2 cellular contexts compared by ENCODE assay signal in genomic region chr13:95523598-95523997, GRCh38.
A peak's percentile ranks its signal among the peaks of the same experiment; 100 is the strongest.
TF ChIP-seq lines count a peak whose summit lies in the region.

No MANE protein-coding gene starts in this region.

TF ChIP-seq in K562, 482 proteins besides CTCF, POLR2A, EP300 and RAD21:
- TF ChIP-seq MEIS2 (IDR thresholded peaks at IDR 0.05; ENCODE audit: partially characterized antibody) (peak; percentile 65), ZZZ3 (IDR thresholded peaks at IDR 0.05) (no peak), PBX2 (CRISPR knock-in tag; IDR thresholded peaks at IDR 0.05; ENCODE audit: low read depth) (no peak), PBX2 (tag; conservative IDR thresholded peaks at IDR 0.05; ENCODE audit: low read depth) (peak; percentile 71)

TF ChIP-seq in H1, 55 proteins besides CTCF, POLR2A, EP300 and RAD21:
- TF ChIP-seq EZH2 (IDR thresholded peaks at IDR 0.05; ENCODE audit: low read depth, low read length, severe bottlenecking) (no peak), EGR1 (IDR thresholded peaks at IDR 0.05; ENCODE audit: borderline replicate concordance, low read depth, low read length) (no peak), CHD1 (IDR thresholded peaks at IDR 0.05; ENCODE audit: low read depth, low read length) (no peak), JUN (IDR thresholded peaks at IDR 0.05; ENCODE audit: low read depth, low read length) (no peak), RXRA (IDR thresholded peaks at IDR 0.05; ENCODE audit: insufficient read depth, low read depth, low read length) (no peak), GTF2F1 (IDR thresholded peaks at IDR 0.05; ENCODE audit: borderline replicate concordance, low read depth, low read length) (no peak), POLR2AphosphoS5 (IDR thresholded peaks at IDR 0.05; ENCODE audit: low read depth, low read length) (no peak), TAF1 (IDR thresholded peaks at IDR 0.05; ENCODE audit: low read depth, low read length) (no peak), RNF2 (IDR thresholded peaks at IDR 0.05; ENCODE audit: borderline replicate concordance, low read depth, low read length, missing control alignments, poor library complexity, severe bottlenecking) (no peak), NANOG (IDR thresholded peaks at IDR 0.05; ENCODE audit: insufficient read depth, low read depth, low read length, poor library complexity, severe bottlenecking) (no peak), KDM1A (IDR thresholded peaks at IDR 0.05; ENCODE audit: borderline replicate concordance, low read length) (no peak), SAP30 (IDR thresholded peaks at IDR 0.05; ENCODE audit: insufficient read depth, insufficient replicate concordance, low read length) (no peak), SP1 (IDR thresholded peaks at IDR 0.05; ENCODE audit: low read depth, low read length) (no peak), ZNF274 (IDR thresholded peaks at IDR 0.05; ENCODE audit: borderline replicate concordance, extremely low read depth, low read length) (no peak), GABPA (IDR thresholded peaks at IDR 0.05; ENCODE audit: borderline replicate concordance, insufficient read depth, low read length) (no peak), JUND (IDR thresholded peaks at IDR 0.05; ENCODE audit: low read length) (no peak), RFX5 (IDR thresholded peaks at IDR 0.05; ENCODE audit: borderline replicate concordance, low read depth, low read length) (no peak)
- TF ChIP-seq, protein P1, sequence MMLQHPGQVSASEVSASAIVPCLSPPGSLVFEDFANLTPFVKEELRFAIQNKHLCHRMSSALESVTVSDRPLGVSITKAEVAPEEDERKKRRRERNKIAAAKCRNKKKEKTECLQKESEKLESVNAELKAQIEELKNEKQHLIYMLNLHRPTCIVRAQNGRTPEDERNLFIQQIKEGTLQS (IDR thresholded peaks at IDR 0.05; ENCODE audit: insufficient read depth, low read depth, low read length): no peak
- TF ChIP-seq, protein P2, sequence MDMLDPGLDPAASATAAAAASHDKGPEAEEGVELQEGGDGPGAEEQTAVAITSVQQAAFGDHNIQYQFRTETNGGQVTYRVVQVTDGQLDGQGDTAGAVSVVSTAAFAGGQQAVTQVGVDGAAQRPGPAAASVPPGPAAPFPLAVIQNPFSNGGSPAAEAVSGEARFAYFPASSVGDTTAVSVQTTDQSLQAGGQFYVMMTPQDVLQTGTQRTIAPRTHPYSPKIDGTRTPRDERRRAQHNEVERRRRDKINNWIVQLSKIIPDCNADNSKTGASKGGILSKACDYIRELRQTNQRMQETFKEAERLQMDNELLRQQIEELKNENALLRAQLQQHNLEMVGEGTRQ (IDR thresholded peaks at IDR 0.05; ENCODE audit: low read length): no peak
- TF ChIP-seq, protein P3, sequence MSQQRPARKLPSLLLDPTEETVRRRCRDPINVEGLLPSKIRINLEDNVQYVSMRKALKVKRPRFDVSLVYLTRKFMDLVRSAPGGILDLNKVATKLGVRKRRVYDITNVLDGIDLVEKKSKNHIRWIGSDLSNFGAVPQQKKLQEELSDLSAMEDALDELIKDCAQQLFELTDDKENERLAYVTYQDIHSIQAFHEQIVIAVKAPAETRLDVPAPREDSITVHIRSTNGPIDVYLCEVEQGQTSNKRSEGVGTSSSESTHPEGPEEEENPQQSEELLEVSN (IDR thresholded peaks at IDR 0.05): no peak
TF ChIP-seq in H1: peak in this region for 0.
